ENCODE assay signal across 23 cellular contexts in the genomic region with DNA sequence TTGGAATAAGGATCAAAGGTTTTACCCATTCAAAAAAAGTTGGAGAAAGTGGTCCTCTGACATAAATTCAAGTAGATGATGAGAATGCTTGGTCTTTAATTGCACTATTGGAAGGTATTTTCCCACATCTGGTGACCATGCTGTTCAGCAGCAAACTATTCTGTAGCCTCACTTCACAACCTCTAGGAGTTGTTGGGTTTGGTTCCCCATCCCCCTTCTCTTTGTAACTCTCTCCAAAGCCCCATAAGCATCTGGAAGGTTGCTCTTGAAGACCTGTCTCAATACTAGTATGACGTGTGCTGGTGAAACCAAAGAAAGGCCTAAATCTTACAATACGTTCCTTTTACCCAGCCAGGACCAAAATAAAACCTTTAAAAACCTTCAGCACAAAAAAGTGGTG.
"Had no signal": no experiment of that assay in that cellular context is flagged by ENCODE, and none has a peak within 500 bp of the region (broad histone marks: within the 10 kb centered on the region; RNA-seq: fewer than 3 reads in every experiment).

No MANE protein-coding gene starts in this region.

- ATAC-seq: activated CD8-positive, alpha-beta memory T cell treated with anti-CD3 and anti-CD28 coated beads, Interleukin-2, amount 10 ng/mL, durations not matched to agents 7 days and 5 days; activated T-helper 17 cell treated with anti-CD3 and anti-CD28 coated beads, Interleukin-2, amount 50 U/mL, for 72 hours; body of pancreas; effector memory CD8-positive, alpha-beta T cell; WTC11 had no signal

- H3K9me3 Mint-ChIP-seq: activated CD4-positive, alpha-beta memory T cell treated with anti-CD3 and anti-CD28 coated beads, Interleukin-2, amount 10 ng/mL, durations not matched to agents 7 days and 5 days; activated naive CD8-positive, alpha-beta T cell treated with anti-CD3 and anti-CD28 coated beads, Interleukin-2, amount 10 ng/mL, durations not matched to agents 7 days and 5 days; activated T-helper 17 cell treated with anti-CD3 and anti-CD28 coated beads, Interleukin-2, amount 50 U/mL, for 72 hours; effector memory CD8-positive, alpha-beta T cell; mesothelial cell of epicardium; nephron progenitor cell; stimulated activated naive CD8-positive, alpha-beta T cell treated with anti-CD3 and anti-CD28 coated beads, Interleukin-15, amount 100 ng/mL, for 72 hours; type B pancreatic cell; WTC11 had no signal

- H3K9me3 ChIP-seq: body of pancreas, esophagus squamous epithelium had no signal

- H3K27ac ChIP-seq: body of pancreas had no signal

- H3K36me3 Mint-ChIP-seq: activated CD8-positive, alpha-beta memory T cell treated with anti-CD3 and anti-CD28 coated beads, Interleukin-2, amount 10 ng/mL, durations not matched to agents 7 days and 5 days; activated naive CD8-positive, alpha-beta T cell treated with anti-CD3 and anti-CD28 coated beads, Interleukin-2, amount 10 ng/mL, durations not matched to agents 7 days and 5 days had no signal

- H3K27ac Mint-ChIP-seq: activated CD4-positive, alpha-beta memory T cell treated with anti-CD3 and anti-CD28 coated beads, Interleukin-2, amount 10 ng/mL, durations not matched to agents 7 days and 5 days; activated CD8-positive, alpha-beta memory T cell treated with anti-CD3 and anti-CD28 coated beads, Interleukin-2, amount 10 ng/mL, durations not matched to agents 7 days and 5 days; activated naive CD8-positive, alpha-beta T cell treated with anti-CD3 and anti-CD28 coated beads, Interleukin-2, amount 10 ng/mL, durations not matched to agents 7 days and 5 days; activated T-helper 17 cell treated with anti-CD3 and anti-CD28 coated beads, Interleukin-2, amount 50 U/mL, for 72 hours; effector memory CD8-positive, alpha-beta T cell; mesothelial cell of epicardium; nephron progenitor cell; progenitor cell of endocrine pancreas; stimulated activated naive CD8-positive, alpha-beta T cell treated with anti-CD3 and anti-CD28 coated beads, Interleukin-15, amount 100 ng/mL, for 72 hours; type B pancreatic cell; WTC11 had no signal

- H3K4me3 Mint-ChIP-seq: activated CD4-positive, alpha-beta memory T cell treated with anti-CD3 and anti-CD28 coated beads, Interleukin-2, amount 10 ng/mL, durations not matched to agents 7 days and 5 days; activated CD8-positive, alpha-beta memory T cell treated with anti-CD3 and anti-CD28 coated beads, Interleukin-2, amount 10 ng/mL, durations not matched to agents 7 days and 5 days; activated naive CD8-positive, alpha-beta T cell treated with anti-CD3 and anti-CD28 coated beads, Interleukin-2, amount 10 ng/mL, durations not matched to agents 7 days and 5 days; activated T-helper 17 cell treated with anti-CD3 and anti-CD28 coated beads, Interleukin-2, amount 50 U/mL, for 72 hours; effector memory CD8-positive, alpha-beta T cell; mesothelial cell of epicardium; nephron progenitor cell; stimulated activated naive CD8-positive, alpha-beta T cell treated with anti-CD3 and anti-CD28 coated beads, Interleukin-15, amount 100 ng/mL, for 72 hours; type B pancreatic cell; WTC11 had no signal

- DNase-seq: activated CD4-positive, alpha-beta memory T cell treated with anti-CD3 and anti-CD28 coated beads, Interleukin-2, amount 10 ng/mL, durations not matched to agents 7 days and 5 days; activated CD4-positive, alpha-beta T cell treated with anti-CD3 and anti-CD28 coated beads for 48 hours; activated CD8-positive, alpha-beta memory T cell treated with anti-CD3 and anti-CD28 coated beads, Interleukin-2, amount 10 ng/mL, durations not matched to agents 7 days and 5 days; activated naive CD4-positive, alpha-beta T cell treated with Interleukin-2 at 50 U/mL for 16 hours; activated naive CD8-positive, alpha-beta T cell treated with anti-CD3 and anti-CD28 coated beads, Interleukin-2, amount 10 ng/mL, durations not matched to agents 7 days and 5 days; amygdala; body of pancreas; caudate nucleus; effector memory CD8-positive, alpha-beta T cell; esophagus squamous epithelium; head of caudate nucleus; nephron progenitor cell; occipital lobe; stimulated activated CD4-positive, alpha-beta T cell treated with anti-CD3 and anti-CD28 coated beads, Interleukin-12 subunit alpha, Interleukin-12 subunit beta, amount 100 ng/mL, for 4 hours; stimulated activated CD4-positive, alpha-beta T cell treated with anti-CD3 and anti-CD28 coated beads, Interleukin-1b, Interleukin-23, amount 100 ng/mL, for 48 hours; stimulated activated naive CD8-positive, alpha-beta T cell treated with anti-CD3 and anti-CD28 coated beads, Interleukin-15, amount 100 ng/mL, for 72 hours; SW 1271; T-helper 2 cell had no signal

- H3K27me3 ChIP-seq: body of pancreas, esophagus squamous epithelium had no signal

- H3K4me1 Mint-ChIP-seq: activated CD4-positive, alpha-beta memory T cell treated with anti-CD3 and anti-CD28 coated beads, Interleukin-2, amount 10 ng/mL, durations not matched to agents 7 days and 5 days; activated CD8-positive, alpha-beta memory T cell treated with anti-CD3 and anti-CD28 coated beads, Interleukin-2, amount 10 ng/mL, durations not matched to agents 7 days and 5 days; activated naive CD8-positive, alpha-beta T cell treated with anti-CD3 and anti-CD28 coated beads, Interleukin-2, amount 10 ng/mL, durations not matched to agents 7 days and 5 days had no signal

- H3K4me3 ChIP-seq: body of pancreas, esophagus squamous epithelium had no signal

- H3K27me3 Mint-ChIP-seq: activated T-helper 17 cell treated with anti-CD3 and anti-CD28 coated beads, Interleukin-2, amount 50 U/mL, for 72 hours; progenitor cell of endocrine pancreas; stimulated activated naive CD8-positive, alpha-beta T cell treated with anti-CD3 and anti-CD28 coated beads, Interleukin-15, amount 100 ng/mL, for 72 hours; type B pancreatic cell had no signal
